ENCODE assay signal across 8 cellular contexts in the genomic region with DNA sequence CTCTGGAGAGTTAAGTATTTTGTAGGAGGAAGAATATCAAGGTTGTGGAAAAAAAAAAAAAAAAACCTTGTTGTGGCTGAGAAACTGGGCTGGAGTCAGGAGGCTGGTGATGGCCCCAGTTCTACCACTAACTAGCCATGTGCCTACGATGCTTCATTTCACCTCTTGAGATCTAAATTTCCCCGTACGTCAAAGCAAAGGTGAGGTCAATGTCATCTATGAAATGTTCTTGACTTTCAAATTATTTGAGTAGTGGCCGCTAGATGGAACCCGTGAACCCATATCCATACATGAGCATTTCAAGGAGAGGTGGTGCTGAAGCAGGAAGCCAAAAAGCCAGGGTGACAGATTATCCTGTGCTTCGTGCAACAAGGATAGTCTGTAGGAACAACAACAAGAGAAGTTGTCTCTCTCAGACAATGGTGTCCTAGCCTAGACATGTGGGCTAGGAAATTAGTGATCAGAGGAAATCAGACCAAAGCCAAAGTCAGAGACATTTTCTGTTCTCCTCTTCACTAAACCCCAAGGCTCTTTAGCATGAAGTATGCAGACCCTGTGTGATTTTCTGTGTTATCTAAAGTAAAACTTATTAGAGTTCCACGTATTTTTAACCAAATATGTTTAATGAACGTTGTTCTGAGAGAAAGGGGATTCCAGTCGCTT.
A peak's percentile ranks its signal among the peaks of the same experiment; 100 is the strongest.
DNase-seq lines count a peak whose midpoint lies in the region; ATAC-seq, FAIRE-seq and TF ChIP-seq lines count a peak whose summit lies in the region.

No MANE protein-coding gene starts in this region.

- DNase-seq in activated T-cell treated with anti-CD3 and anti-CD28 coated beads for 1 hour (ENCODE audit: low read depth) = peak; percentile 23
- no peak for DNase-seq in activated T-cell treated with anti-CD3 and anti-CD28 coated beads, Interleukin-2, amount 50 U/mL, for 24 hours
- DNase-seq in HEK293T (ENCODE audit: extremely low spot score) = peak; percentile 73
- peak; percentile 87 for DNase-seq in NCI-H146 treated with DMSO at 0.1 percent for 48 hours (lab: John Stamatoyannopoulos, UW; ENCODE audit: unreplicated experiment)
- DNase-seq in bronchial epithelial cell (ENCODE audit: low read depth) = peak; percentile 65
- no peak for DNase-seq in kidney epithelial cell (ENCODE audit: low read depth)
- DNase-seq in stimulated activated naive B cell treated with anti-CD40 and anti-IgM and Interleukin-4, amounts not matched to agents 10 μg/mL and 1 μg/mL and 100 μg/mL, for 72 hours = peak; percentile 41

- H3K4me3 ChIP-seq in SU-DHL-6 (ENCODE audit: insufficient read depth, low read length, poor library complexity, severe bottlenecking) = no peak overlapping the region
- H3K4me3 ChIP-seq in bronchial epithelial cell (ENCODE audit: low read depth, low read length) = no peak overlapping the region
- H3K4me3 ChIP-seq in kidney epithelial cell (ENCODE audit: low read depth, low read length) = no peak overlapping the region

- no peak overlapping the region for H2AFZ ChIP-seq in SU-DHL-6 (ENCODE audit: low read depth, low read length, severe bottlenecking)

- peaks cover 26% of the 10 kb centered on the region for H3K4me1 Mint-ChIP-seq in activated T-cell treated with anti-CD3 and anti-CD28 coated beads, Interleukin-2, amount 50 U/mL, for 24 hours (ENCODE audit: low read depth)
- peaks cover 6 to 18% of the 10 kb centered on the region in 2 donors for H3K4me1 Mint-ChIP-seq in stimulated activated naive B cell treated with anti-CD40 and anti-IgM and Interleukin-4, amounts not matched to agents 10 μg/mL and 1 μg/mL and 100 μg/mL, for 72 hours

- POLR2A ChIA-PET in HEK293T (lab: Yijun Ruan, JAX) = no interaction called here

- H3K79me2 ChIP-seq in SU-DHL-6 (ENCODE audit: insufficient read depth, low read length) = no peaks in the 10 kb centered on the region

- H3K27ac Mint-ChIP-seq in activated T-cell treated with anti-CD3 and anti-CD28 coated beads, Interleukin-2, amount 50 U/mL, for 24 hours = no peak overlapping the region
- H3K27ac Mint-ChIP-seq in stimulated activated naive B cell treated with anti-CD40 and anti-IgM and Interleukin-4, amounts not matched to agents 10 μg/mL and 1 μg/mL and 100 μg/mL, for 72 hours = peak overlapping the region; percentile 53

- H3K9me3 ChIP-seq in SU-DHL-6 (ENCODE audit: insufficient read depth, low read length) = no peaks in the 10 kb centered on the region

- no peaks in the 10 kb centered on the region for H3K36me3 Mint-ChIP-seq in activated T-cell treated with anti-CD3 and anti-CD28 coated beads, Interleukin-2, amount 50 U/mL, for 24 hours (ENCODE audit: low read depth)
- no peaks in the 10 kb centered on the region for H3K36me3 Mint-ChIP-seq in stimulated activated naive B cell treated with anti-CD40 and anti-IgM and Interleukin-4, amounts not matched to agents 10 μg/mL and 1 μg/mL and 100 μg/mL, for 72 hours

- no peak overlapping the region for H3K9ac ChIP-seq in SU-DHL-6 (ENCODE audit: low read length)

- H3K4me2 ChIP-seq in SU-DHL-6 (ENCODE audit: low read depth, low read length, poor library complexity, severe bottlenecking) = no peak overlapping the region

- ATAC-seq in stimulated activated naive B cell treated with anti-CD40 and anti-IgM and Interleukin-4, amounts not matched to agents 10 μg/mL and 1 μg/mL and 100 μg/mL, for 72 hours (replicated peaks) = peak; percentile 79 to 91

- H3K9me3 Mint-ChIP-seq in activated T-cell treated with anti-CD3 and anti-CD28 coated beads, Interleukin-2, amount 50 U/mL, for 24 hours = no peaks in the 10 kb centered on the region
- no peaks in the 10 kb centered on the region for H3K9me3 Mint-ChIP-seq in stimulated activated naive B cell treated with anti-CD40 and anti-IgM and Interleukin-4, amounts not matched to agents 10 μg/mL and 1 μg/mL and 100 μg/mL, for 72 hours

- no peaks in the 10 kb centered on the region for H3F3A ChIP-seq in SU-DHL-6 (ENCODE audit: insufficient read depth)

- FAIRE-seq in bronchial epithelial cell (lab: Jason Lieb, UNC) = peak; percentile 62

- TF ChIP-seq CTCF in SU-DHL-6 (IDR thresholded peaks at IDR 0.05; ENCODE audit: insufficient read depth, low read length, poor library complexity, severe bottlenecking) = peak; percentile 28
- TF ChIP-seq CTCF in bronchial epithelial cell (IDR thresholded peaks at IDR 0.05; ENCODE audit: insufficient read depth, low read length, severe bottlenecking) = peak; percentile 66
- TF ChIP-seq CTCF in kidney epithelial cell (IDR thresholded peaks at IDR 0.05; ENCODE audit: insufficient read depth, low read length, poor library complexity, severe bottlenecking) = peak; percentile 59

- CTCF ChIA-PET in HEK293T (lab: Yijun Ruan, JAX) = no interaction called here

- H3K27me3 ChIP-seq in SU-DHL-6 (ENCODE audit: low read length) = no peaks in the 10 kb centered on the region
- no peaks in the 10 kb centered on the region for H3K27me3 ChIP-seq in bronchial epithelial cell (ENCODE audit: control insufficient read depth, insufficient read depth, low read length)
- no peaks in the 10 kb centered on the region for H3K27me3 ChIP-seq in kidney epithelial cell (ENCODE audit: control insufficient read depth, insufficient read depth, low read length)

- H3K27me3 Mint-ChIP-seq in activated T-cell treated with anti-CD3 and anti-CD28 coated beads, Interleukin-2, amount 50 U/mL, for 24 hours = no peaks in the 10 kb centered on the region
- H3K27me3 Mint-ChIP-seq in stimulated activated naive B cell treated with anti-CD40 and anti-IgM and Interleukin-4, amounts not matched to agents 10 μg/mL and 1 μg/mL and 100 μg/mL, for 72 hours = peaks cover 6 to 12% of the 10 kb centered on the region in 2 donors

- H3K27ac ChIP-seq in SU-DHL-6 (ENCODE audit: low read depth, low read length) = no peak overlapping the region

- no peaks in the 10 kb centered on the region for H4K20me1 ChIP-seq in SU-DHL-6 (ENCODE audit: low read depth, low read length)

- H3K9me2 ChIP-seq in SU-DHL-6 (replicated peaks; ENCODE audit: insufficient read depth, low read length) = no peaks in the 10 kb centered on the region

- no peaks in the 10 kb centered on the region for H3K36me3 ChIP-seq in SU-DHL-6 (ENCODE audit: low read length)
- H3K36me3 ChIP-seq in bronchial epithelial cell (ENCODE audit: control insufficient read depth, insufficient read depth, low read length) = no peaks in the 10 kb centered on the region
- no peaks in the 10 kb centered on the region for H3K36me3 ChIP-seq in kidney epithelial cell (ENCODE audit: control insufficient read depth, insufficient read depth, low read length)

- no peak overlapping the region for H3K4me3 Mint-ChIP-seq in activated T-cell treated with anti-CD3 and anti-CD28 coated beads, Interleukin-2, amount 50 U/mL, for 24 hours
- no peak overlapping the region for H3K4me3 Mint-ChIP-seq in stimulated activated naive B cell treated with anti-CD40 and anti-IgM and Interleukin-4, amounts not matched to agents 10 μg/mL and 1 μg/mL and 100 μg/mL, for 72 hours

TF ChIP-seq in HEK293T, 16 proteins besides CTCF, POLR2A, EP300 and RAD21:
- TF ChIP-seq FOXM1 (IDR thresholded peaks at IDR 0.05; ENCODE audit: borderline replicate concordance) = no peak
- TF ChIP-seq L3MBTL2 (conservative IDR thresholded peaks at IDR 0.05) = no peak
- TF ChIP-seq FOXA1 (IDR thresholded peaks at IDR 0.05) = no peak
- TF ChIP-seq ELF4 (IDR thresholded peaks at IDR 0.05) = no peak
- no peak for TF ChIP-seq ARNT (IDR thresholded peaks at IDR 0.05)
- TF ChIP-seq TARDBP (IDR thresholded peaks at IDR 0.05) = no peak
- no peak for TF ChIP-seq PKNOX1 (IDR thresholded peaks at IDR 0.05)
- no peak for TF ChIP-seq BHLHE40 (IDR thresholded peaks at IDR 0.05; ENCODE audit: borderline replicate concordance)
- TF ChIP-seq LEF1 (IDR thresholded peaks at IDR 0.05; ENCODE audit: borderline replicate concordance) = no peak
- TF ChIP-seq HDGF (IDR thresholded peaks at IDR 0.05; ENCODE audit: borderline replicate concordance) = no peak
- TF ChIP-seq SP1 (IDR thresholded peaks at IDR 0.05) = no peak
- TF ChIP-seq FOXK2 (IDR thresholded peaks at IDR 0.05) = no peak
- TF ChIP-seq CTBP1 (IDR thresholded peaks at IDR 0.05; ENCODE audit: borderline replicate concordance) = no peak
- TF ChIP-seq NFRKB (IDR thresholded peaks at IDR 0.05) = no peak
- TF ChIP-seq ZNF384 (IDR thresholded peaks at IDR 0.05) = no peak
- no peak for TF ChIP-seq SUZ12 (IDR thresholded peaks at IDR 0.05)

Comparison
In these comparisons a context has a peak if more than half of its experiments do, and no peak if none do; other contexts are left out.
1. DNase-seq: peak in activated T-cell treated with anti-CD3 and anti-CD28 coated beads for 1 hour (single experiment), HEK293T (single experiment), NCI-H146 treated with DMSO at 0.1 percent for 48 hours (single experiment), bronchial epithelial cell (single experiment) and stimulated activated naive B cell treated with anti-CD40 and anti-IgM and Interleukin-4, amounts not matched to agents 10 μg/mL and 1 μg/mL and 100 μg/mL, for 72 hours (single experiment); none in activated T-cell treated with anti-CD3 and anti-CD28 coated beads, Interleukin-2, amount 50 U/mL, for 24 hours (single experiment) and kidney epithelial cell (single experiment).
2. Peak in every context shown above with its lines, with median percentiles within 50 percentile points of each other: CTCF ChIP-seq.